ENCODE assay signal across 15 cellular contexts in genomic region chr12:62767506-62767905, GRCh38.
DNase-seq lines count a peak whose midpoint lies in the region; ATAC-seq, FAIRE-seq and TF ChIP-seq lines count a peak whose summit lies in the region.
"Had no signal": no experiment of that assay in that cellular context is flagged by ENCODE, and none has a peak within 500 bp of the region (broad histone marks: within the 10 kb centered on the region; RNA-seq: fewer than 3 reads in every experiment).

No MANE protein-coding gene starts in this region.

- no peak overlapping the region for H3K27ac Mint-ChIP-seq in activated T-helper 1 cell treated with anti-CD3 and anti-CD28 coated beads, Interleukin-12 subunit alpha, Interleukin-12 subunit beta, Interleukin-2, Interleukin-4 antibody, amounts not matched to agents 30 ng/mL and 10 ng/mL and 1 ng/mL, durations not matched to agents 14 hours and 24 hours and 36 hours
- H3K27ac Mint-ChIP-seq: activated B cell treated with CpG ODN at 0.5 μM for 24 hours; CD4-positive, alpha-beta memory T cell had no signal

- H3K79me2 ChIP-seq in GM23248 (ENCODE audit: insufficient read depth): no peaks in the 10 kb centered on the region

- TF ChIP-seq CTCF in RWPE1 (conservative IDR thresholded peaks at IDR 0.05; ENCODE audit: low read depth): no peak

- no peaks in the 10 kb centered on the region for H3K36me3 ChIP-seq in GM23248 (ENCODE audit: low read depth)

- H4K20me1 ChIP-seq in GM23248 (ENCODE audit: insufficient read depth): no peaks in the 10 kb centered on the region

- POLR2A ChIA-PET in RWPE1 (lab: Yijun Ruan, JAX; ENCODE audit: low non-redundant PET): no interaction called here

- DNase-seq in GM23248 (peak; percentile 86), RWPE1 (ENCODE audit: low spot score) (peak; percentile 8), dermis blood vessel endothelial cell (peak; percentile 68), renal cortical epithelial cell (ENCODE audit: low read depth) (peak; percentile 71), NCI-H446 (lab: John Stamatoyannopoulos, UW) (no peak), frontal cortex (ENCODE audit: low spot score in 2 of 2) (no peak)
- DNase-seq in activated T-helper 1 cell treated with anti-CD3 and anti-CD28 coated beads, Interleukin-12 subunit alpha, Interleukin-12 subunit beta, Interleukin-2, Interleukin-4 antibody, amounts not matched to agents 30 ng/mL and 10 ng/mL and 1 ng/mL, durations not matched to agents 14 hours and 24 hours and 36 hours (ENCODE audit: low spot score): no peak
- DNase-seq: activated B cell treated with CpG ODN at 0.5 μM for 24 hours; activated naive CD4-positive, alpha-beta T cell; CD4-positive, alpha-beta memory T cell; DND-41; NCI-H1048; NCI-H345; right cardiac atrium had no signal

- no peak for FAIRE-seq in frontal cortex (lab: Jason Lieb, UNC)

- H3K27me3 Mint-ChIP-seq in activated T-helper 1 cell treated with anti-CD3 and anti-CD28 coated beads, Interleukin-12 subunit alpha, Interleukin-12 subunit beta, Interleukin-2, Interleukin-4 antibody, amounts not matched to agents 30 ng/mL and 10 ng/mL and 1 ng/mL, durations not matched to agents 14 hours and 24 hours and 36 hours (ENCODE audit: insufficient read depth): peaks cover 10% of the 10 kb centered on the region
- H3K27me3 Mint-ChIP-seq: activated B cell treated with CpG ODN at 0.5 μM for 24 hours had no signal

- H3K9me3 Mint-ChIP-seq in activated T-helper 1 cell treated with anti-CD3 and anti-CD28 coated beads, Interleukin-12 subunit alpha, Interleukin-12 subunit beta, Interleukin-2, Interleukin-4 antibody, amounts not matched to agents 30 ng/mL and 10 ng/mL and 1 ng/mL, durations not matched to agents 14 hours and 24 hours and 36 hours: no peaks in the 10 kb centered on the region
- H3K9me3 Mint-ChIP-seq: activated B cell treated with CpG ODN at 0.5 μM for 24 hours; CD4-positive, alpha-beta memory T cell had no signal

- intact Hi-C loops in activated T-helper 1 cell treated with anti-CD3 and anti-CD28 coated beads, Interleukin-12 subunit alpha, Interleukin-12 subunit beta, Interleukin-2, Interleukin-4 antibody, amounts not matched to agents 30 ng/mL and 10 ng/mL and 1 ng/mL, durations not matched to agents 14 hours and 24 hours and 36 hours (cut with micrococcal nuclease): no loop called here

- 12 to 21% methylated on average over 5 of the region's 5 CpGs for WGBS in GM23248 (ENCODE audit: low coverage in 1 of 2, low lambda C conversion rate in 2 of 2, missing lambda C conversion rate in 2 of 2), 2 experiments

- H3K9ac ChIP-seq in GM23248: no peak overlapping the region

- H3K9me3 ChIP-seq in GM23248 (ENCODE audit: low read depth): no peaks in the 10 kb centered on the region

- CTCF ChIA-PET in RWPE1 (lab: Yijun Ruan, JAX): no interaction called here

- peaks cover 7% of the 10 kb centered on the region for H3K4me1 Mint-ChIP-seq in activated T-helper 1 cell treated with anti-CD3 and anti-CD28 coated beads, Interleukin-12 subunit alpha, Interleukin-12 subunit beta, Interleukin-2, Interleukin-4 antibody, amounts not matched to agents 30 ng/mL and 10 ng/mL and 1 ng/mL, durations not matched to agents 14 hours and 24 hours and 36 hours (ENCODE audit: low read depth)
- H3K4me1 Mint-ChIP-seq: activated B cell treated with CpG ODN at 0.5 μM for 24 hours; CD4-positive, alpha-beta memory T cell had no signal

- in situ Hi-C loops in GM23248 (cut with MboI): no loop called here

- no peak for ATAC-seq in HG02870 (IDR thresholded peaks at IDR 0.05; ENCODE audit: unreplicated experiment)
- ATAC-seq: right cardiac atrium had no signal

- no peaks in the 10 kb centered on the region for H3K27me3 ChIP-seq in GM23248 (replicated peaks; ENCODE audit: insufficient read depth)

- peaks cover 5% of the 10 kb centered on the region; the same call in 1 of the 2 replicates for H3F3A ChIP-seq in GM23248 (ENCODE audit: insufficient read depth)

- H3K4me2 ChIP-seq in GM23248 (ENCODE audit: unreplicated experiment): no peak overlapping the region

- H3K27ac ChIP-seq in GM23248 (peak overlapping the region; percentile 60), RWPE1 (no peak overlapping the region)

- H2AFZ ChIP-seq in GM23248: peak overlapping the region; percentile 82

- no peaks in the 10 kb centered on the region for H3K36me3 Mint-ChIP-seq in activated T-helper 1 cell treated with anti-CD3 and anti-CD28 coated beads, Interleukin-12 subunit alpha, Interleukin-12 subunit beta, Interleukin-2, Interleukin-4 antibody, amounts not matched to agents 30 ng/mL and 10 ng/mL and 1 ng/mL, durations not matched to agents 14 hours and 24 hours and 36 hours (ENCODE audit: low read depth)
- H3K36me3 Mint-ChIP-seq: CD4-positive, alpha-beta memory T cell had no signal

- H3K4me1 ChIP-seq in GM23248 (ENCODE audit: insufficient read depth): peaks cover 13% of the 10 kb centered on the region

- no peak overlapping the region for H3K4me3 Mint-ChIP-seq in activated T-helper 1 cell treated with anti-CD3 and anti-CD28 coated beads, Interleukin-12 subunit alpha, Interleukin-12 subunit beta, Interleukin-2, Interleukin-4 antibody, amounts not matched to agents 30 ng/mL and 10 ng/mL and 1 ng/mL, durations not matched to agents 14 hours and 24 hours and 36 hours
- H3K4me3 Mint-ChIP-seq: activated B cell treated with CpG ODN at 0.5 μM for 24 hours; CD4-positive, alpha-beta memory T cell had no signal

- no peaks in the 10 kb centered on the region for H3K9me2 ChIP-seq in GM23248 (ENCODE audit: insufficient read depth)

- no peak overlapping the region for H3K4me3 ChIP-seq in GM23248

Comparison
In these comparisons a context has a peak if more than half of its experiments do, and no peak if none do; other contexts are left out.
1. DNase-seq: peak in GM23248 (single experiment), RWPE1 (single experiment), dermis blood vessel endothelial cell (single experiment) and renal cortical epithelial cell (single experiment); none in activated T-helper 1 cell treated with anti-CD3 and anti-CD28 coated beads, Interleukin-12 subunit alpha, Interleukin-12 subunit beta, Interleukin-2, Interleukin-4 antibody, amounts not matched to agents 30 ng/mL and 10 ng/mL and 1 ng/mL, durations not matched to agents 14 hours and 24 hours and 36 hours (single experiment), NCI-H446 (0 of 2) and frontal cortex (0 of 2).